ENCODE assay signal across 25 cellular contexts in the genomic region with DNA sequence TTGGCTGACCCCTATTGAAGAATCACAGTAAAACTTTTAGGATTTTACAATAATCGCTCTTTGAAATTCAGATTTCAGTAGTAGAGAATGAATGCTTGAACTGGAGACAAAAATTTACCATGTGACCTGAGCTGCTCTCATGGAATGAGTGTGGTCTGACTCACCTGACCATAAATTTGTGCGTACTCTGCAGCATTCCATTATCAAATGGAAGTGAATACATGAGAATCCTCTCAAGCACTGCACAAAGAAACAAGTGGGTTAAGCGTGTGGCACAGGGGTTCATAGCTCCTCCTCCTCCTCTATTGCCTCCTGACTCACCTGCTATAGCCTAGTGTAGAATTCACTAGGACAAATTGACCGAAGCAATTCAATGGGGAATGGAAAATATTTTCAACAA.
A peak's percentile ranks its signal among the peaks of the same experiment; 100 is the strongest.
DNase-seq lines count a peak whose midpoint lies in the region; ATAC-seq and TF ChIP-seq lines count a peak whose summit lies in the region.
"Had no signal": no experiment of that assay in that cellular context is flagged by ENCODE, and none has a peak within 500 bp of the region (broad histone marks: within the 10 kb centered on the region; RNA-seq: fewer than 3 reads in every experiment).

No MANE protein-coding gene starts in this region.

- H3K4me3 ChIP-seq in epithelial cell of proximal tubule (ENCODE audit: low read depth, low read length) (no peak overlapping the region), prostate gland (no peak overlapping the region)
- H3K4me3 ChIP-seq: esophagus muscularis mucosa, pancreas, sigmoid colon, SJSA1, suprapubic skin had no signal

- H3K27ac ChIP-seq in prostate gland = no peak overlapping the region
- H3K27ac ChIP-seq: C4-2B, esophagus muscularis mucosa, pancreas, sigmoid colon, SJSA1, suprapubic skin had no signal

- intact Hi-C loops in prostate gland (cut with DNase I) = no loop called here

- no peaks in the 10 kb centered on the region for H3K36me3 ChIP-seq in prostate gland
- H3K36me3 ChIP-seq: esophagus muscularis mucosa, pancreas, sigmoid colon, SJSA1, suprapubic skin had no signal

- H3K27me3 ChIP-seq in prostate gland (replicated peaks; ENCODE audit: insufficient read depth) = no peaks in the 10 kb centered on the region
- H3K27me3 ChIP-seq: esophagus muscularis mucosa, pancreas, sigmoid colon, SJSA1, suprapubic skin had no signal

- DNase-seq in ACHN (peak; percentile 6), HK-2 (ENCODE audit: unreplicated experiment) (peak; percentile 31), SW480 (ENCODE audit: low spot score) (peak; percentile 33), epithelial cell of proximal tubule (ENCODE audit: low read depth) (peak; percentile 20), prostate gland (ENCODE audit: low spot score) (no peak), GF-D8 (lab: John Stamatoyannopoulos, UW) (no peak)
- DNase-seq: activated B cell treated with CpG ODN at 0.5 μM for 24 hours; activated CD4-positive, alpha-beta memory T cell treated with anti-CD3 and anti-CD28 coated beads for 36 hours; activated gamma-delta T cell treated with Interleukin-2 at 50 U/mL for 16 hours; amniotic stem cell; cerebellar nuclear complex; GDM1; NCI-H1417 treated with DMSO at 0.1 percent for 48 hours; NCI-H2171; OCI-M1; pancreas; sigmoid colon; T-helper 2 cell had no signal

- no peak for TF ChIP-seq POLR2A in prostate gland (IDR thresholded peaks at IDR 0.05)

- no peak for TF ChIP-seq CTCF in epithelial cell of proximal tubule (conservative IDR thresholded peaks at IDR 0.05; ENCODE audit: low read depth, low read length)
- no peak for TF ChIP-seq CTCF in prostate gland (IDR thresholded peaks at IDR 0.05)

- ATAC-seq in HG02870 (IDR thresholded peaks at IDR 0.05; ENCODE audit: unreplicated experiment) = no peak
- no peak for ATAC-seq in GM18520 (IDR thresholded peaks at IDR 0.05; ENCODE audit: unreplicated experiment)
- ATAC-seq: left lobe of liver, pancreas had no signal

- H3K9me3 ChIP-seq in prostate gland = no peaks in the 10 kb centered on the region
- H3K9me3 ChIP-seq: esophagus muscularis mucosa, pancreas, sigmoid colon, SJSA1, suprapubic skin had no signal

- in situ Hi-C loops in ACHN (cut with HindIII; ENCODE audit: low pct_ligation_motif_present, low pct_unique_long_range_greater_than_20kb, low sequenced_read_pairs) = no loop called here

- 95% methylated on average over 4 of the region's 4 CpGs for whole genome bisulfite sequencing in prostate gland

- no peaks in the 10 kb centered on the region for H3K4me1 ChIP-seq in prostate gland (replicated peaks)
- H3K4me1 ChIP-seq: esophagus muscularis mucosa, pancreas, sigmoid colon, SJSA1, suprapubic skin had no signal

Comparison
In these comparisons a context has a peak if more than half of its experiments do, and no peak if none do; other contexts are left out.
1. DNase-seq: peak in ACHN (single experiment), HK-2 (single experiment), SW480 (single experiment) and epithelial cell of proximal tubule (single experiment); none in prostate gland (single experiment) and GF-D8 (single experiment).